Comparison of ENCODE assay signal across 11 cellular contexts in genomic region chr2:112640800-112641675, GRCh38. TPM values are rescaled to one million over a fixed set of nuclear protein-coding genes. Genes with fewer than 3 reads are reported as not detected.
DNase-seq lines count a peak whose midpoint lies in the region; ATAC-seq, FAIRE-seq and TF ChIP-seq lines count a peak whose summit lies in the region.
"Had no signal": no experiment of that assay in that cellular context is flagged by ENCODE, and none has a peak within 500 bp of the region (broad histone marks: within the 10 kb centered on the region; RNA-seq: fewer than 3 reads in every experiment).

No MANE protein-coding gene starts in this region.

- FAIRE-seq in keratinocyte (lab: Jason Lieb, UNC), result peak; percentile 74
- FAIRE-seq in pancreas (lab: Jason Lieb, UNC), result no peak

- RAD21 ChIA-PET in HCT116 (lab: Charles Lee; ENCODE audit: low non-redundant PET in 1 of 2, low total read pairs in 2 of 2, uncharacterized antibody in 2 of 2, unreplicated experiment in 2 of 2), result no interaction called here

- H3K27me3 ChIP-seq in ACC112 (ENCODE audit: insufficient read depth, low read length) (no peaks in the 10 kb centered on the region), HCT116 (ENCODE audit: insufficient read depth, low read length) (no peaks in the 10 kb centered on the region), keratinocyte (ENCODE audit: control insufficient read depth, extremely low read depth, insufficient read depth, low read length) (no peaks in the 10 kb centered on the region), pancreas (no peaks in the 10 kb centered on the region)

- H3K4me2 ChIP-seq in HCT116 (ENCODE audit: low read length) (peak overlapping the region; percentile 66), keratinocyte (ENCODE audit: control insufficient read depth, extremely low read depth, insufficient read depth, low read depth, low read length) (peak overlapping the region; percentile 42)

- CTCF ChIA-PET in HCT116 (lab: Charles Lee), result interaction anchor here (1.1 to 1.2 kb wide), 2 partner anchors 12 to 14 kb away, joined by 3 read pairs; no protein-coding TSS in a partner anchor

- no peaks in the 10 kb centered on the region for H3K9me2 ChIP-seq in HCT116 (ENCODE audit: insufficient read depth)

- H3K4me3 ChIP-seq in ACC112 (ENCODE audit: low read depth, low read length) (peak overlapping the region; percentile 13; the same call in 1 of the 2 replicates), HCT116 (replicated peaks in 1 of 2; ENCODE audit: low read depth in 1 of 2, low read length in 2 of 2) (peak overlapping the region in 1 of 2 experiments; percentile 28; a peak in 2 of 4 replicates), keratinocyte (ENCODE audit: control insufficient read depth in 2 of 3, extremely low read depth in 1 of 3, insufficient read depth in 2 of 3, low read depth in 1 of 3, low read length in 3 of 3) (no peak overlapping the region), pancreas (no peak overlapping the region)

- no peak for DNase-seq in HCT116 (ENCODE audit: low read depth, low spot score)
- no peak for DNase-seq in activated T-helper 1 cell treated with anti-CD3 and anti-CD28 coated beads, Interleukin-12 subunit alpha, Interleukin-12 subunit beta, Interleukin-2, Interleukin-4 antibody, amounts not matched to agents 30 ng/mL and 10 ng/mL and 1 ng/mL, durations not matched to agents 14 hours and 24 hours and 36 hours (ENCODE audit: low spot score)
- DNase-seq in keratinocyte (ENCODE audit: low read depth, low spot score), result no peak
- DNase-seq in pancreas, result no peak
- no peak for DNase-seq in stimulated activated naive CD4-positive, alpha-beta T cell treated with Interleukin-2 at 50 U/mL for 16 hours (lab: John Stamatoyannopoulos, UW)
- DNase-seq: activated CD4-positive, CD25-positive, alpha-beta regulatory T cell; cerebellar nuclear complex; left ventricle myocardium superior had no signal

- H3K9ac ChIP-seq in HCT116 (ENCODE audit: low read length) (peak overlapping the region; percentile 41; the same call in 1 of the 2 replicates), keratinocyte (ENCODE audit: control insufficient read depth, extremely low read depth, insufficient read depth, low read length) (peak overlapping the region; percentile 1)

- peak overlapping the region; percentile 98 for H3K27ac ChIP-seq in ACC112 (ENCODE audit: low read depth, low read length)
- H3K27ac ChIP-seq in HCT116 (ENCODE audit: low read depth, low read length), result peak overlapping the region; percentile 33; the same call in 1 of the 2 replicates
- H3K27ac ChIP-seq in keratinocyte (ENCODE audit: control insufficient read depth, insufficient read depth, low read length), result peak overlapping the region; percentile 63
- no peak overlapping the region for H3K27ac ChIP-seq in pancreas

- no peaks in the 10 kb centered on the region for H3K9me1 ChIP-seq in keratinocyte (ENCODE audit: control insufficient read depth, extremely low read depth, insufficient read depth, low read length)

- H3K4me1 ChIP-seq in ACC112 (ENCODE audit: control insufficient read depth, insufficient read depth, low read length, unreplicated experiment) (peaks cover 46% of the 10 kb centered on the region), HCT116 (ENCODE audit: control insufficient read depth in 1 of 2, insufficient read depth in 2 of 2, low read length in 2 of 2) (peaks cover 39 to 53% of the 10 kb centered on the region in 2 experiments), keratinocyte (ENCODE audit: control insufficient read depth, extremely low read depth, insufficient read depth, low read length) (peaks cover 37% of the 10 kb centered on the region), pancreas (peaks cover 0 to 11% (median 8%) of the 10 kb centered on the region in 3 donors)

- peak overlapping the region; percentile 62 for H3K4me3 Mint-ChIP-seq in activated T-helper 1 cell treated with anti-CD3 and anti-CD28 coated beads, Interleukin-12 subunit alpha, Interleukin-12 subunit beta, Interleukin-2, Interleukin-4 antibody, amounts not matched to agents 30 ng/mL and 10 ng/mL and 1 ng/mL, durations not matched to agents 14 hours and 24 hours and 36 hours

- POLR2A ChIA-PET in HCT116 (lab: Charles Lee), result interaction anchor here (0.7 to 1.6 kb wide), 3 partner anchors 10 to 58 kb away, joined by 3 to 9 read pairs (median 4); no protein-coding TSS in a partner anchor

- H3K27ac Mint-ChIP-seq in activated T-helper 1 cell treated with anti-CD3 and anti-CD28 coated beads, Interleukin-12 subunit alpha, Interleukin-12 subunit beta, Interleukin-2, Interleukin-4 antibody, amounts not matched to agents 30 ng/mL and 10 ng/mL and 1 ng/mL, durations not matched to agents 14 hours and 24 hours and 36 hours, result peak overlapping the region; percentile 42

- TF ChIP-seq POLR2A in HCT116 (IDR thresholded peaks at IDR 0.05; ENCODE audit: borderline replicate concordance, extremely low read depth, insufficient read depth, insufficient read length), result no peak

- H3K9me3 ChIP-seq in HCT116 (ENCODE audit: control insufficient read depth in 1 of 2, insufficient read depth in 1 of 2, low read depth in 1 of 2, low read length in 2 of 2), result no peaks in the 10 kb centered on the region
- no peaks in the 10 kb centered on the region for H3K9me3 ChIP-seq in keratinocyte (ENCODE audit: control insufficient read depth, low read depth, low read length)
- no peaks in the 10 kb centered on the region for H3K9me3 ChIP-seq in pancreas

- 80 to 83% methylated on average over 8 of the region's 8 CpGs for WGBS in pancreas, 2 donors

- H2AFZ ChIP-seq in ACC112 (ENCODE audit: low read length, unreplicated experiment) (no peak overlapping the region), HCT116 (ENCODE audit: low read depth, low read length, poor library complexity, severe bottlenecking) (no peak overlapping the region), keratinocyte (ENCODE audit: control insufficient read depth, low read length) (peak overlapping the region; percentile 34)

- H3K36me3 Mint-ChIP-seq in activated T-helper 1 cell treated with anti-CD3 and anti-CD28 coated beads, Interleukin-12 subunit alpha, Interleukin-12 subunit beta, Interleukin-2, Interleukin-4 antibody, amounts not matched to agents 30 ng/mL and 10 ng/mL and 1 ng/mL, durations not matched to agents 14 hours and 24 hours and 36 hours (ENCODE audit: low read depth), result peaks cover 25% of the 10 kb centered on the region

- no peak for ATAC-seq in HCT116
- no peak for ATAC-seq in pancreas
- no peak for ATAC-seq in GM19395 (IDR thresholded peaks at IDR 0.05; ENCODE audit: unreplicated experiment)
- no peak for ATAC-seq in HG02642 (IDR thresholded peaks at IDR 0.05; ENCODE audit: poor library complexity, unreplicated experiment)
- ATAC-seq: left ventricle myocardium superior had no signal

- intact Hi-C loops in HCT116 (cut with micrococcal nuclease), result no loop called here
- intact Hi-C loops in activated T-helper 1 cell treated with anti-CD3 and anti-CD28 coated beads, Interleukin-12 subunit alpha, Interleukin-12 subunit beta, Interleukin-2, Interleukin-4 antibody, amounts not matched to agents 30 ng/mL and 10 ng/mL and 1 ng/mL, durations not matched to agents 14 hours and 24 hours and 36 hours (cut with micrococcal nuclease), result loop anchor here (10.0 kb wide), 3 partner anchors 386 to 586 kb away; partner anchors contain the start of genes PSD4, TMEM87B and ZC3H8
- intact Hi-C loops in pancreas (cut with DNase I), result no loop called here

- no peaks in the 10 kb centered on the region for H4K20me1 ChIP-seq in HCT116 (ENCODE audit: insufficient read depth)
- no peaks in the 10 kb centered on the region for H4K20me1 ChIP-seq in keratinocyte (ENCODE audit: control insufficient read depth, extremely low read depth, insufficient read depth, low read length)

- H3K36me3 ChIP-seq in ACC112 (ENCODE audit: insufficient read depth, low read length) (no peaks in the 10 kb centered on the region), HCT116 (ENCODE audit: control insufficient read depth in 1 of 2, insufficient read depth in 2 of 2, low read length in 2 of 2) (no peaks in the 10 kb centered on the region), keratinocyte (ENCODE audit: control insufficient read depth in 2 of 2, extremely low read depth in 1 of 2, insufficient read depth in 2 of 2, low read length in 2 of 2) (no peaks in the 10 kb centered on the region), pancreas (no peaks in the 10 kb centered on the region)

- BruUV-seq in HCT116 (replicated peaks; lab: Mats Ljungman, UMichigan), result no TSS peak

- peaks cover 65% of the 10 kb centered on the region for H3K4me1 Mint-ChIP-seq in activated T-helper 1 cell treated with anti-CD3 and anti-CD28 coated beads, Interleukin-12 subunit alpha, Interleukin-12 subunit beta, Interleukin-2, Interleukin-4 antibody, amounts not matched to agents 30 ng/mL and 10 ng/mL and 1 ng/mL, durations not matched to agents 14 hours and 24 hours and 36 hours (ENCODE audit: low read depth)

- H3K79me2 ChIP-seq in ACC112 (ENCODE audit: control insufficient read depth, insufficient read depth, low read length, unreplicated experiment) (peaks cover 25% of the 10 kb centered on the region), HCT116 (ENCODE audit: insufficient read depth, low read length) (peaks cover 3% of the 10 kb centered on the region; the same call in 1 of the 2 replicates), keratinocyte (ENCODE audit: control insufficient read depth, insufficient read depth, low read length) (peaks cover 3% of the 10 kb centered on the region)

- H3K27me3 Mint-ChIP-seq in activated T-helper 1 cell treated with anti-CD3 and anti-CD28 coated beads, Interleukin-12 subunit alpha, Interleukin-12 subunit beta, Interleukin-2, Interleukin-4 antibody, amounts not matched to agents 30 ng/mL and 10 ng/mL and 1 ng/mL, durations not matched to agents 14 hours and 24 hours and 36 hours (ENCODE audit: insufficient read depth), result peaks cover 1% of the 10 kb centered on the region

- dilution Hi-C loops in keratinocyte (cut with MboI; ENCODE audit: extremely low pct_ligation_motif_present, low sequenced_read_pairs), result no loop called here

- TF ChIP-seq CTCF in HCT116 (IDR thresholded peaks at IDR 0.05 in 2 of 3, conservative IDR thresholded peaks at IDR 0.05 in 1 of 3; ENCODE audit: borderline replicate concordance in 1 of 3, insufficient read depth in 1 of 3, low read depth in 2 of 3, low read length in 2 of 3), result no peak
- no peak for TF ChIP-seq CTCF in keratinocyte (optimal IDR thresholded peaks at IDR 0.05 in 1 of 3, IDR thresholded peaks at IDR 0.05 in 1 of 3, conservative IDR thresholded peaks at IDR 0.05 in 1 of 3; ENCODE audit: extremely low read depth in 1 of 3, insufficient read depth in 2 of 3, low read length in 3 of 3)
- no peak for TF ChIP-seq CTCF in pancreas (IDR thresholded peaks at IDR 0.05)

- H3K9me3 Mint-ChIP-seq in activated T-helper 1 cell treated with anti-CD3 and anti-CD28 coated beads, Interleukin-12 subunit alpha, Interleukin-12 subunit beta, Interleukin-2, Interleukin-4 antibody, amounts not matched to agents 30 ng/mL and 10 ng/mL and 1 ng/mL, durations not matched to agents 14 hours and 24 hours and 36 hours, result no peaks in the 10 kb centered on the region

- no peak for TF ChIP-seq RAD21 in HCT116 (IDR thresholded peaks at IDR 0.05; ENCODE audit: low read depth)

RNA-seq across cellular contexts. Expression of gene SLC20A1, which starts 4.7 kb away (rescaled TPM):
- total RNA-seq in HCT116 (2021; ENCODE audit: unreplicated experiment) (154 TPM), pancreas (10 to 100 TPM; 10.6 to 22.9 (median 17.2) TPM)
- 71.6 and 77.7 TPM in 2 replicates for polyA plus RNA-seq in HCT116 (2012)
- total RNA-seq in activated T-helper 1 cell treated with anti-CD3 and anti-CD28 coated beads, Interleukin-12 subunit alpha, Interleukin-12 subunit beta, Interleukin-2, Interleukin-4 antibody, amounts not matched to agents 30 ng/mL and 10 ng/mL and 1 ng/mL, durations not matched to agents 14 hours and 24 hours and 36 hours, result 164 and 172 TPM in 2 replicates
- polyA plus RNA-seq in keratinocyte (148 to 415 TPM (median 265 TPM) in 3 replicates), pancreas (10 to 100 TPM; 14.1 to 25.9 TPM)
- polyA plus RNA-seq in keratinocyte (2011; ENCODE audit: low read depth), result 105 TPM
- polyA plus RNA-seq in keratinocyte (2011; cell fraction: cytosol; rRNA removed), result 121 and 155 TPM in 2 replicates
- 666 and 718 TPM in 2 replicates for polyA plus RNA-seq in keratinocyte (2011; cell fraction: nucleus; rRNA removed)
- polyA plus RNA-seq in keratinocyte (2012; ENCODE audit: low replicate concordance), result 146 and 277 TPM in 2 replicates
- 165 to 429 TPM (median 221 TPM) in 3 replicates for polyA minus RNA-seq in keratinocyte
- polyA minus RNA-seq in keratinocyte (2011; cell fraction: cytosol; rRNA and poly(A)+ RNA removed), result 131 TPM
- 344 and 723 TPM in 2 replicates for polyA minus RNA-seq in keratinocyte (2011; cell fraction: nucleus; rRNA and poly(A)+ RNA removed)

RNA-seq across cellular contexts. Expression of gene CHCHD5, which starts 56.6 kb away (rescaled TPM):
- 49.8 TPM for total RNA-seq in HCT116 (2021; ENCODE audit: unreplicated experiment)
- 83.8 and 98.8 TPM in 2 replicates for polyA plus RNA-seq in HCT116 (2012)
- total RNA-seq in activated T-helper 1 cell treated with anti-CD3 and anti-CD28 coated beads, Interleukin-12 subunit alpha, Interleukin-12 subunit beta, Interleukin-2, Interleukin-4 antibody, amounts not matched to agents 30 ng/mL and 10 ng/mL and 1 ng/mL, durations not matched to agents 14 hours and 24 hours and 36 hours, result 31.3 and 38.9 TPM in 2 replicates
- 17.6 to 30.1 TPM (median 17.9 TPM) in 3 replicates for polyA plus RNA-seq in keratinocyte
- polyA plus RNA-seq in keratinocyte (2011; ENCODE audit: low read depth), result 7.3 TPM
- 9.9 and 27.7 TPM in 2 replicates for polyA plus RNA-seq in keratinocyte (2011; cell fraction: cytosol; rRNA removed)
- 7.4 TPM in 2 replicates for polyA plus RNA-seq in keratinocyte (2011; cell fraction: nucleus; rRNA removed)
- 32.9 and 59.8 TPM in 2 replicates for polyA plus RNA-seq in keratinocyte (2012; ENCODE audit: low replicate concordance)
- polyA minus RNA-seq in keratinocyte, result 6.6 to 46.2 TPM (median 8.2 TPM) in 3 replicates
- 14.8 TPM for polyA minus RNA-seq in keratinocyte (2011; cell fraction: cytosol; rRNA and poly(A)+ RNA removed)
- 0.84 and 3.3 TPM in 2 replicates for polyA minus RNA-seq in keratinocyte (2011; cell fraction: nucleus; rRNA and poly(A)+ RNA removed)
- 10 to 100 TPM; 17.2 to 36.4 (median 26.4) TPM for total RNA-seq in pancreas
- polyA plus RNA-seq in pancreas, result 10 to 100 TPM; 29.8 to 30.1 TPM

Comparison
In these comparisons a context has a peak if more than half of its experiments do, and no peak if none do; other contexts are left out.
1. H3K27ac ChIP-seq: peak in ACC112 (single experiment), HCT116 (single experiment) and keratinocyte (single experiment); none in pancreas (0 of 4).